2 cellular contexts compared by ENCODE assay signal in the genomic region with DNA sequence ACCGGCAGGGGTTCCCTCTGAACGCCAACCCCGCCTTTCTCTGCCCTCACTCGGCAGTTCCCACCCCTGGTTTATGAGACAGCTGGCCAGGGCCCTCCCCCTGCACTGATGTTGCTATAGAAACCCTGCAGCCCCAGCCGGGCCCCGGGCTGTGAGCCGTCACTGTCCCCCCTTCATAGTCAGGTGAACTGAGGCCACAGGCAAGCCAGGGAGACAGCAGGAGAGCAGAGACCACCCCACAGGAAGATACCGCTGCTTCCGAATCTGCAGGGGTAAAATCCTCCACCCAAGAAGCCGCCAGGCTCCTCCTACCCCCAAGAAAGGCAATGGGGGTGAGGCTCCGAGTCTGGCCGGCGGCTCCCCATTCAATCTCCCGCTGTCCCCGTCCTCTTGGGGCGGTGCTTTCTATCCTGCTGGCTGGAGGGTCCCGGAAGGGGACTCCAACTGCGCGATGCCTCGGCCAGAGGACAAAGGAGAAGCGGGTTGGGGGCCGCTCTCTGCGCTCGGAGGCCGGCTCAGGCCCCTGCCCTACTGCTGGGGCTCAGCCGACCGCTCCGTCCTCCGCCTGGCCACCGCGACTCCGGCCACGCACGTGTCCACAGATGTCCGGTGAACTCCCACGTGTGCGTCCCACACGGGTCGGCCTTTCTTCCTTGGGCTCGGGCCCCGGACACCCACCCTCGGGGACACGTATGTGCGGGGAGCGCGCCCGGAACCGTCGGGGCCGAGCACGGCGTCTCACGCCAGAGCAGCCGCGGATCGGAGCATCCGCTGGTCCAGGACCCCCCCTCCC.
TF ChIP-seq lines count a peak whose summit lies in the region.

No MANE protein-coding gene starts in this region.

TF ChIP-seq in Ishikawa, 13 proteins besides CTCF, POLR2A, EP300 and RAD21 (continued from another document):
- TF ChIP-seq, protein P1, sequence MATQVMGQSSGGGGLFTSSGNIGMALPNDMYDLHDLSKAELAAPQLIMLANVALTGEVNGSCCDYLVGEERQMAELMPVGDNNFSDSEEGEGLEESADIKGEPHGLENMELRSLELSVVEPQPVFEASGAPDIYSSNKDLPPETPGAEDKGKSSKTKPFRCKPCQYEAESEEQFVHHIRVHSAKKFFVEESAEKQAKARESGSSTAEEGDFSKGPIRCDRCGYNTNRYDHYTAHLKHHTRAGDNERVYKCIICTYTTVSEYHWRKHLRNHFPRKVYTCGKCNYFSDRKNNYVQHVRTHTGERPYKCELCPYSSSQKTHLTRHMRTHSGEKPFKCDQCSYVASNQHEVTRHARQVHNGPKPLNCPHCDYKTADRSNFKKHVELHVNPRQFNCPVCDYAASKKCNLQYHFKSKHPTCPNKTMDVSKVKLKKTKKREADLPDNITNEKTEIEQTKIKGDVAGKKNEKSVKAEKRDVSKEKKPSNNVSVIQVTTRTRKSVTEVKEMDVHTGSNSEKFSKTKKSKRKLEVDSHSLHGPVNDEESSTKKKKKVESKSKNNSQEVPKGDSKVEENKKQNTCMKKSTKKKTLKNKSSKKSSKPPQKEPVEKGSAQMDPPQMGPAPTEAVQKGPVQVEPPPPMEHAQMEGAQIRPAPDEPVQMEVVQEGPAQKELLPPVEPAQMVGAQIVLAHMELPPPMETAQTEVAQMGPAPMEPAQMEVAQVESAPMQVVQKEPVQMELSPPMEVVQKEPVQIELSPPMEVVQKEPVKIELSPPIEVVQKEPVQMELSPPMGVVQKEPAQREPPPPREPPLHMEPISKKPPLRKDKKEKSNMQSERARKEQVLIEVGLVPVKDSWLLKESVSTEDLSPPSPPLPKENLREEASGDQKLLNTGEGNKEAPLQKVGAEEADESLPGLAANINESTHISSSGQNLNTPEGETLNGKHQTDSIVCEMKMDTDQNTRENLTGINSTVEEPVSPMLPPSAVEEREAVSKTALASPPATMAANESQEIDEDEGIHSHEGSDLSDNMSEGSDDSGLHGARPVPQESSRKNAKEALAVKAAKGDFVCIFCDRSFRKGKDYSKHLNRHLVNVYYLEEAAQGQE (IDR thresholded peaks at IDR 0.05; ENCODE audit: low read depth): no peak

TF ChIP-seq in PFSK-1, 5 proteins besides CTCF, POLR2A, EP300 and RAD21 (continued from another document):
- TF ChIP-seq, protein P1 (IDR thresholded peaks at IDR 0.05; ENCODE audit: insufficient read depth in 1 of 2, low read depth in 2 of 2, low read length in 2 of 2): no peak
- TF ChIP-seq TAF1 (IDR thresholded peaks at IDR 0.05; ENCODE audit: borderline replicate concordance, insufficient read depth, low read length): 0 out of 2 replicates have a peak, but pooled peaks have one; percentile 20
- peak; percentile 64; the same call in 1 of the 2 replicates for TF ChIP-seq SIN3A (IDR thresholded peaks at IDR 0.05; ENCODE audit: borderline replicate concordance, insufficient read depth, low read length)
